Comparison of ENCODE assay signal across 1 cellular context in genomic region chr1:110341872-110342331, GRCh38.
TF ChIP-seq lines count a peak whose summit lies in the region.

No MANE protein-coding gene starts in this region.

TF ChIP-seq in GM23338, 12 proteins besides CTCF, POLR2A, EP300 and RAD21 (continued from another document):
- TF ChIP-seq EZH2 (IDR thresholded peaks at IDR 0.05; ENCODE audit: low read depth, unreplicated experiment) (no peak), ZNF462 (CRISPR knock-in tag; IDR thresholded peaks at IDR 0.05) (no peak), ZNF114 (CRISPR knock-in tag; IDR thresholded peaks at IDR 0.05) (no peak), NANOG (IDR thresholded peaks at IDR 0.05; ENCODE audit: borderline replicate concordance) (no peak), CREB1 (CRISPR knock-in tag; IDR thresholded peaks at IDR 0.05; ENCODE audit: low read depth) (no peak), ZNF331 (CRISPR knock-in tag; IDR thresholded peaks at IDR 0.05; ENCODE audit: low read depth) (no peak), EZH2phosphoT487 (IDR thresholded peaks at IDR 0.05; ENCODE audit: unreplicated experiment) (no peak), POLR2AphosphoS5 (IDR thresholded peaks at IDR 0.05; ENCODE audit: low read depth) (no peak), STAT1 (IDR thresholded peaks at IDR 0.05; ENCODE audit: unreplicated experiment) (no peak), JUNB (IDR thresholded peaks at IDR 0.05; ENCODE audit: unreplicated experiment) (no peak)
